ENCODE assay signal across 22 cellular contexts in genomic region chr10:14557573-14557972, GRCh38.
DNase-seq lines count a peak whose midpoint lies in the region; ATAC-seq and TF ChIP-seq lines count a peak whose summit lies in the region.
"Had no signal": no experiment of that assay in that cellular context is flagged by ENCODE, and none has a peak within 500 bp of the region (broad histone marks: within the 10 kb centered on the region; RNA-seq: fewer than 3 reads in every experiment).

No MANE protein-coding gene starts in this region.

- no peaks in the 10 kb centered on the region for H3K9me3 ChIP-seq in HEK293 (ENCODE audit: control insufficient read depth, insufficient read depth, low read depth, low read length)
- H3K9me3 ChIP-seq in body of pancreas, result no peaks in the 10 kb centered on the region
- H3K9me3 ChIP-seq in spleen, result no peaks in the 10 kb centered on the region
- H3K9me3 ChIP-seq: heart right ventricle, testis had no signal

- intact Hi-C loops in body of pancreas (cut with DNase I) (no loop called here), spleen (cut with DNase I; ENCODE audit: low total_unique reads) (no loop called here)

- CTCF ChIA-PET in HEK293 (lab: Yijun Ruan, JAX), result interaction anchor here (1.7 to 1.8 kb wide), 2 partner anchors 12 to 265 kb away, joined by 5 to 6 read pairs; no protein-coding TSS in a partner anchor

- TF ChIP-seq CTCF in HEK293 (tag by site-specific recombination; IDR thresholded peaks at IDR 0.05) (no peak), body of pancreas (IDR thresholded peaks at IDR 0.05) (no peak), spleen (IDR thresholded peaks at IDR 0.05 in 8 of 11, conservative IDR thresholded peaks at IDR 0.05 in 3 of 11) (no peak), foreskin fibroblast (IDR thresholded peaks at IDR 0.05; ENCODE audit: low read depth, low read length) (no peak)

- DNase-seq in NCI-H2171 treated with DMSO at 0.1 percent for 48 hours (lab: John Stamatoyannopoulos, UW) (peak; percentile 5), NCI-H2171 (lab: John Stamatoyannopoulos, UW) (no peak), body of pancreas (no peak), spleen (no peak), OCI-M2 (lab: John Stamatoyannopoulos, UW; ENCODE audit: unreplicated experiment) (no peak), HT-29 (ENCODE audit: low spot score) (no peak), foreskin fibroblast (no peak)
- DNase-seq: activated CD8-positive, alpha-beta memory T cell treated with anti-CD3 and anti-CD28 coated beads, Interleukin-2, amount 10 ng/mL, durations not matched to agents 7 days and 5 days; effector CD4-positive, alpha-beta T cell; heart right ventricle; islet precursor cell; mesendoderm; NCI-H2029 treated with DMSO at 0.1 percent for 48 hours; NCI-H524 treated with DMSO at 0.1 percent for 48 hours; nucleus accumbens; OCI-M1; right cardiac atrium; testis had no signal

- 97% methylated on average over 5 of the region's 5 CpGs for WGBS in body of pancreas, 2 donors
- WGBS in spleen, 5 donors, result 88 to 93% (median 91%) methylated on average over 5 of the region's 5 CpGs

- H3K36me3 ChIP-seq in HEK293 (ENCODE audit: control insufficient read depth in 2 of 2, insufficient read depth in 1 of 2, low read length in 2 of 2) (no peaks in the 10 kb centered on the region), body of pancreas (replicated peaks in 1 of 2; ENCODE audit: insufficient read depth in 1 of 2, low read depth in 2 of 2) (no peaks in the 10 kb centered on the region), spleen (no peaks in the 10 kb centered on the region)
- H3K36me3 ChIP-seq: heart right ventricle had no signal

- POLR2A ChIA-PET in HEK293 (lab: Yijun Ruan, JAX), result no interaction called here

- H3K4me1 ChIP-seq in HEK293 (ENCODE audit: control insufficient read depth, insufficient read depth, low read length) (peaks cover 11% of the 10 kb centered on the region), body of pancreas (peaks cover 91% of the 10 kb centered on the region), spleen (peaks cover 59 to 100% (median 93%) of the 10 kb centered on the region in 6 donors)
- H3K4me1 ChIP-seq: testis had no signal

- H3K27me3 ChIP-seq in body of pancreas, result no peaks in the 10 kb centered on the region
- H3K27me3 ChIP-seq in spleen (replicated peaks in 1 of 7), result no peaks in the 10 kb centered on the region
- H3K27me3 ChIP-seq: heart right ventricle, testis had no signal

- H3K27ac ChIP-seq in HEK293 (ENCODE audit: extremely low read depth, low read depth, low read length), result no peak overlapping the region
- H3K27ac ChIP-seq in body of pancreas, result peak overlapping the region in 3 of 4 donors; percentile 76 to 80 (median 78)
- H3K27ac ChIP-seq in spleen, result peak overlapping the region in 6 of 8 donors; percentile 75 to 93 (median 86)
- H3K27ac ChIP-seq: 22Rv1, C4-2B, SK-N-MC, testis had no signal

- no peak for ATAC-seq in body of pancreas
- ATAC-seq: activated CD8-positive, alpha-beta memory T cell treated with anti-CD3 and anti-CD28 coated beads, Interleukin-2, amount 10 ng/mL, durations not matched to agents 7 days and 5 days; heart right ventricle; right cardiac atrium had no signal

- no peak for TF ChIP-seq POLR2A in body of pancreas (IDR thresholded peaks at IDR 0.05)
- no peak for TF ChIP-seq POLR2A in spleen (IDR thresholded peaks at IDR 0.05)

- H3K4me3 ChIP-seq in HEK293 (ENCODE audit: low read depth, low read length) (no peak overlapping the region), body of pancreas (no peak overlapping the region), spleen (no peak overlapping the region), foreskin fibroblast (ENCODE audit: low read depth in 1 of 2, low read length in 2 of 2) (no peak overlapping the region)
- H3K4me3 ChIP-seq: heart right ventricle, SK-N-MC, testis had no signal

TF ChIP-seq in HEK293, 187 proteins besides CTCF, POLR2A, EP300 and RAD21:
- TF ChIP-seq ZNF529 (tag by site-specific recombination; IDR thresholded peaks at IDR 0.05; ENCODE audit: insufficient replicate concordance) (no peak), ZNF335 (tag by site-specific recombination; conservative IDR thresholded peaks at IDR 0.05) (peak; percentile 64), ZSCAN23 (tag by site-specific recombination; IDR thresholded peaks at IDR 0.05) (no peak), ZBTB44 (tag by site-specific recombination; IDR thresholded peaks at IDR 0.05) (no peak), ZNF394 (tag by site-specific recombination; IDR thresholded peaks at IDR 0.05; ENCODE audit: borderline replicate concordance) (peak; percentile 77), ZNF37A (tag by site-specific recombination; IDR thresholded peaks at IDR 0.05) (no peak), KLF1 (tag by site-specific recombination; IDR thresholded peaks at IDR 0.05) (no peak), ZNF704 (tag by site-specific recombination; IDR thresholded peaks at IDR 0.05) (no peak), ZNF544 (tag by site-specific recombination; IDR thresholded peaks at IDR 0.05) (no peak), HOXA7 (CRISPR knock-in tag; IDR thresholded peaks at IDR 0.05; ENCODE audit: borderline replicate concordance) (no peak), ZSCAN16 (tag by site-specific recombination; IDR thresholded peaks at IDR 0.05) (no peak), HOXD13 (CRISPR knock-in tag; IDR thresholded peaks at IDR 0.05; ENCODE audit: borderline replicate concordance) (no peak), ZNF24 (tag by site-specific recombination; IDR thresholded peaks at IDR 0.05) (no peak), ZNF280C (tag by site-specific recombination; IDR thresholded peaks at IDR 0.05) (no peak), ZNF596 (tag by site-specific recombination; IDR thresholded peaks at IDR 0.05) (no peak), OVOL3 (tag by site-specific recombination; IDR thresholded peaks at IDR 0.05) (no peak), ZNF624 (tag by site-specific recombination; IDR thresholded peaks at IDR 0.05) (no peak)
